ENCODE assay signal across 23 cellular contexts in genomic region chr9:97394881-97395280, GRCh38.
"Had no signal": no experiment of that assay in that cellular context is flagged by ENCODE, and none has a peak within 500 bp of the region (broad histone marks: within the 10 kb centered on the region; RNA-seq: fewer than 3 reads in every experiment).

No MANE protein-coding gene starts in this region.

- H3K27me3 Mint-ChIP-seq: IgD-negative memory B cell had no signal

- DNase-seq: Kasumi-1, MV-4-11, NCI-H1048, NCI-H1105, NCI-H1436 treated with DMSO at 0.1 percent for 48 hours, NCI-H1694, NCI-H187 treated with DMSO at 0.1 percent for 48 hours, NCI-H2081, NCI-H2107, NCI-H226, NCI-H446, NCI-H510A, NCI-H69, NCI-H774, Right ventricle myocardium superior, RPMI8226, SIG-M5 had no signal

- H3K36me3 Mint-ChIP-seq: IgD-negative memory B cell had no signal

- H3K36me3 ChIP-seq: SJSA1 had no signal

- H3K27me3 ChIP-seq: SJSA1 had no signal

- H3K9me3 Mint-ChIP-seq: IgD-negative memory B cell had no signal

- H3K27ac Mint-ChIP-seq: IgD-negative memory B cell had no signal

- H3K4me3 ChIP-seq: K562, SJSA1, SK-N-MC had no signal

- H3K27ac ChIP-seq: KMS-11, SJSA1, SK-N-MC had no signal

- FAIRE-seq: K562, RCC 7860 had no signal

- H3K9ac ChIP-seq: KMS-11 had no signal

- H3K9me3 ChIP-seq: SJSA1 had no signal

- ATAC-seq: K562 had no signal

- H3K4me2 ChIP-seq: KMS-11 had no signal

- H3K4me3 Mint-ChIP-seq: IgD-negative memory B cell had no signal
